In genomic region chr22:22176929-22177616, GRCh38 we compare ENCODE assay signal across 1 cellular context.
TF ChIP-seq lines count a peak whose summit lies in the region.

No MANE protein-coding gene starts in this region.

TF ChIP-seq in K562, 482 proteins besides CTCF, POLR2A, EP300 and RAD21 (continued from another document):
- TF ChIP-seq ZBTB2 (IDR thresholded peaks at IDR 0.05) (no peak), POLR2AphosphoS2 (IDR thresholded peaks at IDR 0.05; ENCODE audit: low read length) (no peak), CHD2 (IDR thresholded peaks at IDR 0.05; ENCODE audit: low read depth, low read length) (no peak), MTF1 (CRISPR knock-in tag; IDR thresholded peaks at IDR 0.05; ENCODE audit: borderline replicate concordance) (no peak), ETS1 (conservative IDR thresholded peaks at IDR 0.05; ENCODE audit: control insufficient read depth, low read depth, low read length) (no peak)
